1 cellular context compared by ENCODE assay signal in genomic region chr1:3069491-3070303, GRCh38.
TF ChIP-seq lines count a peak whose summit lies in the region.

No MANE protein-coding gene starts in this region.

TF ChIP-seq in H1, 55 proteins besides CTCF, POLR2A, EP300 and RAD21:
- TF ChIP-seq ATF3 (IDR thresholded peaks at IDR 0.05; ENCODE audit: insufficient read depth, low read depth, low read length) (no peak), GABPA (IDR thresholded peaks at IDR 0.05; ENCODE audit: borderline replicate concordance, insufficient read depth, low read length) (0 out of 2 replicates have a peak, but pooled peaks have one; percentile 11), KDM4A (IDR thresholded peaks at IDR 0.05; ENCODE audit: low read depth, low read length, severe bottlenecking) (peak; percentile 59)
